Comparison of ENCODE assay signal across 10 cellular contexts in genomic region chr7:151599401-151600227, GRCh38.
DNase-seq lines count a peak whose midpoint lies in the region; TF ChIP-seq lines count a peak whose summit lies in the region.
"Had no signal": no experiment of that assay in that cellular context is flagged by ENCODE, and none has a peak within 500 bp of the region (broad histone marks: within the 10 kb centered on the region; RNA-seq: fewer than 3 reads in every experiment).

No MANE protein-coding gene starts in this region.

- H2AFZ ChIP-seq in neural progenitor cell (replicated peaks), result no peak overlapping the region

- TF ChIP-seq CTCF in AG09309 (IDR thresholded peaks at IDR 0.05; ENCODE audit: control insufficient read depth, insufficient read depth, low read depth, low read length, missing control alignments) (peak; percentile 14), esophagus squamous epithelium (IDR thresholded peaks at IDR 0.05) (no peak), neural progenitor cell (IDR thresholded peaks at IDR 0.05) (no peak), dorsolateral prefrontal cortex (IDR thresholded peaks at IDR 0.05 in 54 of 56, conservative IDR thresholded peaks at IDR 0.05 in 2 of 56; ENCODE audit: low read depth in 1 of 56, partially characterized antibody in 56 of 56) (no peak)

- H4K20me1 ChIP-seq in neural progenitor cell (ENCODE audit: low read depth), result no peaks in the 10 kb centered on the region

- H3K36me3 ChIP-seq in NT2/D1 (ENCODE audit: insufficient read depth, insufficient read length, low read length), result peaks cover 6% of the 10 kb centered on the region
- H3K36me3 ChIP-seq in esophagus squamous epithelium, result peaks cover 0 to 18% (median 3%) of the 10 kb centered on the region in 3 donors
- H3K36me3 ChIP-seq in neural progenitor cell, result no peaks in the 10 kb centered on the region

- TF ChIP-seq POLR2A in esophagus squamous epithelium (IDR thresholded peaks at IDR 0.05), result no peak

- 51% methylated on average over 10 of the region's 10 CpGs for WGBS in esophagus squamous epithelium, 2 donors

- H3K27ac ChIP-seq in esophagus squamous epithelium, result peak overlapping the region; percentile 51 to 85 (median 77)
- H3K27ac ChIP-seq in neural progenitor cell, result no peak overlapping the region
- H3K27ac ChIP-seq in dorsolateral prefrontal cortex, result peak overlapping the region in 7 of 59 donors; percentile 4 to 57 (median 21)

- peaks cover 4% of the 10 kb centered on the region for H3K36me3 Mint-ChIP-seq in neural progenitor cell

- no peaks in the 10 kb centered on the region for H3K79me2 ChIP-seq in neural progenitor cell (ENCODE audit: low read depth)

- peaks cover 15% of the 10 kb centered on the region for H3K4me1 Mint-ChIP-seq in neural progenitor cell

- H3K9me3 ChIP-seq in NT2/D1 (ENCODE audit: insufficient read depth, low read length) (no peaks in the 10 kb centered on the region), esophagus squamous epithelium (no peaks in the 10 kb centered on the region), neural progenitor cell (ENCODE audit: low read depth) (no peaks in the 10 kb centered on the region)

- H3K27me3 ChIP-seq in NT2/D1 (ENCODE audit: insufficient read depth, insufficient read length) (no peaks in the 10 kb centered on the region), esophagus squamous epithelium (no peaks in the 10 kb centered on the region), neural progenitor cell (no peaks in the 10 kb centered on the region), dorsolateral prefrontal cortex (no peaks in the 10 kb centered on the region)

- no peak overlapping the region for H3K4me2 ChIP-seq in neural progenitor cell

- H3F3A ChIP-seq in neural progenitor cell (ENCODE audit: low read depth), result no peaks in the 10 kb centered on the region

- peak overlapping the region; percentile 20 for H3K4me3 Mint-ChIP-seq in neural progenitor cell
- H3K4me3 Mint-ChIP-seq: activated T-cell treated with anti-CD3 and anti-CD28 coated beads, Interleukin-2, amount 50 U/mL, for 72 hours had no signal

- in situ Hi-C loops in G401 (cut with HindIII; ENCODE audit: low sequenced_read_pairs), result no loop called here

- peaks cover 2% of the 10 kb centered on the region for H3K4me1 ChIP-seq in NT2/D1 (ENCODE audit: insufficient read depth, insufficient read length)
- H3K4me1 ChIP-seq in esophagus squamous epithelium, result peaks cover 7 to 40% (median 7%) of the 10 kb centered on the region in 3 donors
- H3K4me1 ChIP-seq in neural progenitor cell, result no peaks in the 10 kb centered on the region

- H3K4me3 ChIP-seq in AG09309 (ENCODE audit: control insufficient read depth, low read depth, low read length), result no peak overlapping the region; the same call in 1 of the 2 replicates
- no peak overlapping the region for H3K4me3 ChIP-seq in NT2/D1 (ENCODE audit: insufficient read length, low read depth)
- no peak overlapping the region for H3K4me3 ChIP-seq in esophagus squamous epithelium
- no peak overlapping the region for H3K4me3 ChIP-seq in neural progenitor cell
- H3K4me3 ChIP-seq in dorsolateral prefrontal cortex, result no peak overlapping the region
- H3K4me3 ChIP-seq: skin epidermis had no signal

- no peak overlapping the region for H3K27ac Mint-ChIP-seq in neural progenitor cell
- H3K27ac Mint-ChIP-seq: activated T-cell treated with anti-CD3 and anti-CD28 coated beads, Interleukin-2, amount 50 U/mL, for 72 hours had no signal

- no peak overlapping the region for H3K9ac ChIP-seq in NT2/D1 (ENCODE audit: insufficient read length, low read depth)
- no peak overlapping the region for H3K9ac ChIP-seq in neural progenitor cell

- peaks cover 4% of the 10 kb centered on the region for H3K9me3 Mint-ChIP-seq in neural progenitor cell

- peaks cover 3% of the 10 kb centered on the region for H3K27me3 Mint-ChIP-seq in neural progenitor cell (ENCODE audit: insufficient read depth, low read depth)

- DNase-seq in AG09309 (ENCODE audit: low read depth), result peak; percentile 72
- DNase-seq in NT2/D1 (ENCODE audit: low read depth, low spot score), result peak; percentile 13
- DNase-seq in esophagus squamous epithelium (lab: John Stamatoyannopoulos, UW), result no peak
- no peak for DNase-seq in neural progenitor cell (ENCODE audit: low spot score)
- no peak for DNase-seq in dorsolateral prefrontal cortex
- no peak for DNase-seq in OCI-M1 (lab: John Stamatoyannopoulos, UW)
- DNase-seq in occipital lobe (lab: John Stamatoyannopoulos, UW), result no peak
- no peak for DNase-seq in G401 (ENCODE audit: low spot score)
- DNase-seq: activated T-cell treated with anti-CD3 and anti-CD28 coated beads, Interleukin-2, amount 50 U/mL, for 72 hours had no signal

- intact Hi-C loops in esophagus squamous epithelium (cut with DNase I), result no loop called here
- intact Hi-C loops in dorsolateral prefrontal cortex (cut with DNase I), result no loop called here

Comparison
In these comparisons a context has a peak if more than half of its experiments do, and no peak if none do; other contexts are left out.
1. DNase-seq: peak in AG09309 (single experiment) and NT2/D1 (single experiment); none in esophagus squamous epithelium (single experiment), neural progenitor cell (single experiment), dorsolateral prefrontal cortex (0 of 10), OCI-M1 (single experiment), occipital lobe (single experiment) and G401 (single experiment).